In the genomic region with DNA sequence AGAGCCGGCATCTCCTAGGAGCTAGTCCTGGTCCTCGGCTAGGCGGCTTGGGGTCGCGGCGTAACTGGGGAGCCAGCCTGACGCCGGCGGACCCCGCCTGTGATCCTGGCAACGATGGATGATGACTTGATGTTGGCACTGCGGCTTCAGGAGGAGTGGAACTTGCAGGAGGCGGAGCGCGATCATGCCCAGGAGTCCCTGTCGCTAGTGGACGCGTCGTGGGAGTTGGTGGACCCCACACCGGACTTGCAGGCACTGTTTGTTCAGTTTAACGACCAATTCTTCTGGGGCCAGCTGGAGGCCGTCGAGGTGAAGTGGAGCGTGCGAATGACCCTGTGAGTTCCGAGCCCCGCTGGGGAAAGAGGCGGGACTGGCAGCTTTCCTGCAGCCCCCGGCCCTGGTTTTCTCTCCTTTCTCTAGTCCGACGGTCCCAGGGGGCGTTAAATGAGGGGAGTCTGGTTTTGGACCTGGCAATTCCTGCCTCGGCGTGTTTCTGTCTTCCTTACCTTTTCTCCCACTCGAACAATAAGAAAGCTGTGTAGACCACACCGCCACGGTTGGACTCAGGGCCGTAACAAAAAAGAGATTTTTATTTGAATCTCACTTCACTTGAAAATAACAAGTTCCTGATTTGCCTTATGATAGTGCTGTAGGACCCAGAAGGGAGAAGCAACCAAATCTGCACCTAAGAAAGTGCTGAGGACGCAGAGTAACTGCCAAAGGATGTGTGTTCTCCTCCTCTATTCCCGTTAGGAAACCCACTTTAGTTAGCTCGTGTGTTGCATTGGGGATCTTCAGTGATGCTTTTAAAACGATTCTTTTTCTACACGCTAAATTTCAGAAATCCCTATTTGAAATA, we compare ENCODE assay signal across 8 cellular contexts.
DNase-seq lines count a peak whose midpoint lies in the region; ATAC-seq and TF ChIP-seq lines count a peak whose summit lies in the region.

SPRTN (plus strand) TSS at position 24 of the 859 bp plus-strand sequence; CDS start at position 115, 91 bp downstream.

- H3K36me3 ChIP-seq in Loucy (ENCODE audit: insufficient read depth, low read length) = no peaks in the 10 kb centered on the region

- H3K4me3 ChIP-seq in Loucy (ENCODE audit: low read length, poor library complexity, severe bottlenecking) = peak within 1 kb of the TSS; percentile 92
- peak within 1 kb of the TSS; percentile 99 for H3K4me3 ChIP-seq in astrocyte of the spinal cord (ENCODE audit: low read depth, low read length)

- in situ Hi-C loops in astrocyte of the spinal cord (cut with HindIII; ENCODE audit: low sequenced_read_pairs) = no loop called here

- no peaks in the 10 kb centered on the region for H3K9me3 ChIP-seq in Loucy (ENCODE audit: insufficient read depth, low read depth, low read length)

- peak within 1 kb of the TSS; percentile 88 for H3K9ac ChIP-seq in Loucy (ENCODE audit: low read depth, low read length, poor library complexity, severe bottlenecking)

- H3K27me3 ChIP-seq in Loucy (ENCODE audit: insufficient read depth, low read length, poor library complexity, severe bottlenecking) = no peaks in the 10 kb centered on the region

- H3K4me1 ChIP-seq in Loucy (ENCODE audit: insufficient read depth, low read length, poor library complexity, severe bottlenecking) = peaks cover 50% of the 10 kb centered on the region

- ATAC-seq in GM21737 (IDR thresholded peaks at IDR 0.05; ENCODE audit: unreplicated experiment) (peak; percentile 5), GM19463 (IDR thresholded peaks at IDR 0.05; ENCODE audit: unreplicated experiment) (no peak)
- peak; percentile 31 for ATAC-seq in stimulated activated memory B cell treated with anti-CD40 and anti-IgM and Interleukin-4, amounts not matched to agents 10 μg/mL and 1 μg/mL and 100 μg/mL, for 72 hours

- H3K36me3 Mint-ChIP-seq in stimulated activated memory B cell treated with anti-CD40 and anti-IgM and Interleukin-4, amounts not matched to agents 10 μg/mL and 1 μg/mL and 100 μg/mL, for 72 hours = peaks cover 20% of the 10 kb centered on the region

- H3K27me3 Mint-ChIP-seq in stimulated activated memory B cell treated with anti-CD40 and anti-IgM and Interleukin-4, amounts not matched to agents 10 μg/mL and 1 μg/mL and 100 μg/mL, for 72 hours = no peaks in the 10 kb centered on the region

- H3K27ac Mint-ChIP-seq in stimulated activated memory B cell treated with anti-CD40 and anti-IgM and Interleukin-4, amounts not matched to agents 10 μg/mL and 1 μg/mL and 100 μg/mL, for 72 hours = peak within 1 kb of the TSS; percentile 92

- CTCF ChIA-PET in GM10248 (lab: Yijun Ruan, JAX) = interaction anchor here (0.8 to 11.0 kb wide), 17 partner anchors 10 to 697 kb away, joined by 3 to 87 read pairs (median 4); no protein-coding TSS in a partner anchor

- DNase-seq in GM10248 (ENCODE audit: extremely low spot score) = peak; percentile 93
- DNase-seq in astrocyte of the spinal cord (ENCODE audit: low read depth, low spot score) = peak; percentile 27
- DNase-seq in iPS-NIHi7 (ENCODE audit: extremely low spot score) = peak; percentile 94
- DNase-seq in foreskin melanocyte = no peak

- H3F3A ChIP-seq in Loucy (ENCODE audit: low read depth) = no peaks in the 10 kb centered on the region; the same call in 1 of the 2 replicates

- H3K9me3 Mint-ChIP-seq in stimulated activated memory B cell treated with anti-CD40 and anti-IgM and Interleukin-4, amounts not matched to agents 10 μg/mL and 1 μg/mL and 100 μg/mL, for 72 hours = no peaks in the 10 kb centered on the region

- peaks cover 56% of the 10 kb centered on the region for H3K4me1 Mint-ChIP-seq in stimulated activated memory B cell treated with anti-CD40 and anti-IgM and Interleukin-4, amounts not matched to agents 10 μg/mL and 1 μg/mL and 100 μg/mL, for 72 hours

- TF ChIP-seq CTCF in GM10248 (IDR thresholded peaks at IDR 0.05; ENCODE audit: control extremely low read depth, extremely low read depth, low read depth, missing control alignments) = no peak
- TF ChIP-seq CTCF in Loucy (conservative IDR thresholded peaks at IDR 0.05; ENCODE audit: low read length) = no peak
- no peak for TF ChIP-seq CTCF in astrocyte of the spinal cord (IDR thresholded peaks at IDR 0.05; ENCODE audit: low read depth, low read length)

- POLR2A ChIA-PET in GM10248 (lab: Yijun Ruan, JAX) = interaction anchor here (0.5 to 1.4 kb wide), 5 partner anchors 14 to 371 kb away, joined by 3 to 8 read pairs (median 5); no protein-coding TSS in a partner anchor

- peak within 1 kb of the TSS; percentile 89 for H2AFZ ChIP-seq in Loucy (ENCODE audit: low read length)

- H3K79me2 ChIP-seq in Loucy (ENCODE audit: insufficient read depth, low read length) = peaks cover 81% of the 10 kb centered on the region

- H3K4me2 ChIP-seq in Loucy (ENCODE audit: low read depth, low read length, poor library complexity, severe bottlenecking) = peak within 1 kb of the TSS; percentile 87

- peaks cover 43% of the 10 kb centered on the region for H4K20me1 ChIP-seq in Loucy (ENCODE audit: insufficient read depth, low read length, poor library complexity, severe bottlenecking)

- H3K4me3 Mint-ChIP-seq in stimulated activated memory B cell treated with anti-CD40 and anti-IgM and Interleukin-4, amounts not matched to agents 10 μg/mL and 1 μg/mL and 100 μg/mL, for 72 hours = peak within 1 kb of the TSS; percentile 91

- no peaks in the 10 kb centered on the region for H3K9me2 ChIP-seq in Loucy (replicated peaks; ENCODE audit: low read depth, low read length)
